In genomic region chr9:132780230-132781007, GRCh38 we compare ENCODE assay signal across 20 cellular contexts.
A peak's percentile ranks its signal among the peaks of the same experiment; 100 is the strongest.
DNase-seq lines count a peak whose midpoint lies in the region; ATAC-seq, FAIRE-seq and TF ChIP-seq lines count a peak whose summit lies in the region.
"Had no signal": no experiment of that assay in that cellular context is flagged by ENCODE, and none has a peak within 500 bp of the region (broad histone marks: within the 10 kb centered on the region; RNA-seq: fewer than 3 reads in every experiment).

No MANE protein-coding gene starts in this region.

- H3K27ac ChIP-seq in tibial nerve, result no peak overlapping the region
- no peak overlapping the region for H3K27ac ChIP-seq in H9 (ENCODE audit: insufficient read length, low read depth, low read length)
- H3K27ac ChIP-seq: psoas muscle had no signal

- TF ChIP-seq EP300 in tibial nerve (IDR thresholded peaks at IDR 0.05), result no peak

- H3K9me3 Mint-ChIP-seq in activated naive CD8-positive, alpha-beta T cell (ENCODE audit: low read depth), result no peaks in the 10 kb centered on the region
- H3K9me3 Mint-ChIP-seq in nephron progenitor cell (no peaks in the 10 kb centered on the region), H9 (no peaks in the 10 kb centered on the region)
- H3K9me3 Mint-ChIP-seq: CD8-positive, alpha-beta memory T cell had no signal

- H4K91ac ChIP-seq in H9 (ENCODE audit: insufficient read length, low read depth, low read length), result no peak overlapping the region

- H2AK5ac ChIP-seq in H9 (ENCODE audit: insufficient read length, low read length), result no peak overlapping the region

- H3K56ac ChIP-seq in H9 (ENCODE audit: insufficient read length, low read depth, low read length), result no peak overlapping the region

- no peak overlapping the region for H3K4me2 ChIP-seq in H9 (ENCODE audit: insufficient read depth, insufficient read length, low read length)

- H3K27me3 Mint-ChIP-seq in activated naive CD8-positive, alpha-beta T cell, result peaks cover 15% of the 10 kb centered on the region
- peaks cover 15% of the 10 kb centered on the region for H3K27me3 Mint-ChIP-seq in nephron progenitor cell (ENCODE audit: low read depth, poor library complexity)
- H3K27me3 Mint-ChIP-seq in H9 (ENCODE audit: low read depth), result peaks cover 50% of the 10 kb centered on the region

- H3K4me3 ChIP-seq in tibial nerve, result no peak overlapping the region
- H3K4me3 ChIP-seq: psoas muscle had no signal

- TF ChIP-seq CTCF in nephron progenitor cell (IDR thresholded peaks at IDR 0.05) (no peak), tibial nerve (IDR thresholded peaks at IDR 0.05) (no peak), H9 (conservative IDR thresholded peaks at IDR 0.05) (no peak)

- H3K9me3 ChIP-seq in tibial nerve, result no peaks in the 10 kb centered on the region
- no peaks in the 10 kb centered on the region for H3K9me3 ChIP-seq in H9 (ENCODE audit: control insufficient read depth, low read depth, low read length)
- H3K9me3 ChIP-seq: psoas muscle had no signal

- no peak overlapping the region for H3K9ac ChIP-seq in H9 (ENCODE audit: extremely low read depth, insufficient read length, low read length)

- FAIRE-seq in GM12892 (lab: Jason Lieb, UNC), result peak; percentile 73
- FAIRE-seq: small intestine, TTC549 had no signal

- no peaks in the 10 kb centered on the region for H3K36me3 Mint-ChIP-seq in activated naive CD8-positive, alpha-beta T cell
- H3K36me3 Mint-ChIP-seq in nephron progenitor cell (ENCODE audit: low read depth), result peaks cover 4% of the 10 kb centered on the region
- H3K36me3 Mint-ChIP-seq in H9 (ENCODE audit: insufficient read depth in 1 of 3, low read depth in 3 of 3), result no peaks in the 10 kb centered on the region; a peak in 1 of 7 replicates

- H2AFZ ChIP-seq in H9 (ENCODE audit: low read length), result no peak overlapping the region

- no peak overlapping the region for H3K4ac ChIP-seq in H9 (ENCODE audit: low read depth, low read length)

- no peak overlapping the region for H4K8ac ChIP-seq in H9 (replicated peaks; ENCODE audit: insufficient read length, low read depth, low read length)

- H2BK15ac ChIP-seq in H9 (ENCODE audit: low read depth, low read length), result no peak overlapping the region

- no peak for TF ChIP-seq POLR2A in GM12892 (IDR thresholded peaks at IDR 0.05; ENCODE audit: low read depth, low read length)
- TF ChIP-seq POLR2A in tibial nerve (IDR thresholded peaks at IDR 0.05), result no peak

- H3K27me3 ChIP-seq in tibial nerve, result no peaks in the 10 kb centered on the region
- no peaks in the 10 kb centered on the region for H3K27me3 ChIP-seq in H9 (ENCODE audit: insufficient read depth, low read length)

- no peaks in the 10 kb centered on the region for H3K36me3 ChIP-seq in tibial nerve

- peaks cover 0 to 15% (median 0%) of the 10 kb centered on the region in 4 donors for H3K4me1 ChIP-seq in tibial nerve
- no peaks in the 10 kb centered on the region for H3K4me1 ChIP-seq in H9 (ENCODE audit: insufficient read depth, low read length)
- H3K4me1 ChIP-seq: psoas muscle had no signal

- no peak overlapping the region for H2BK120ac ChIP-seq in H9 (ENCODE audit: low read depth, low read length, poor library complexity, severe bottlenecking)

- no peak overlapping the region for H2BK5ac ChIP-seq in H9 (ENCODE audit: insufficient read length, low read length)

- no peak overlapping the region for H4K5ac ChIP-seq in H9 (ENCODE audit: insufficient read length, low read depth, low read length)

- no peaks in the 10 kb centered on the region for H3K23me2 ChIP-seq in H9 (ENCODE audit: insufficient read length, low read depth, low read length, poor library complexity, severe bottlenecking)

- ATAC-seq in HG02763 (IDR thresholded peaks at IDR 0.05; ENCODE audit: unreplicated experiment), result no peak
- ATAC-seq: psoas muscle had no signal

- H2BK20ac ChIP-seq in H9 (ENCODE audit: low read depth, low read length, poor library complexity, severe bottlenecking), result no peak overlapping the region

- H3K4me1 Mint-ChIP-seq in activated naive CD8-positive, alpha-beta T cell (ENCODE audit: low read depth), result peaks cover 9% of the 10 kb centered on the region
- H3K4me1 Mint-ChIP-seq in nephron progenitor cell, result peaks cover 56% of the 10 kb centered on the region
- H3K4me1 Mint-ChIP-seq in H9, result peaks cover 5 to 14% of the 10 kb centered on the region in 2 experiments
- H3K4me1 Mint-ChIP-seq: CD8-positive, alpha-beta memory T cell had no signal

- H3K4me3 Mint-ChIP-seq in activated naive CD8-positive, alpha-beta T cell, result peak overlapping the region; percentile 22
- H3K4me3 Mint-ChIP-seq in nephron progenitor cell (peak overlapping the region; percentile 26), H9 (no peak overlapping the region)
- H3K4me3 Mint-ChIP-seq: CD8-positive, alpha-beta memory T cell; nephron had no signal

- H3K79me1 ChIP-seq in H9 (ENCODE audit: insufficient read depth, low read depth, low read length, poor library complexity, severe bottlenecking), result no peaks in the 10 kb centered on the region

- DNase-seq in A172 (ENCODE audit: low spot score) (peak; percentile 21), GM12892 (ENCODE audit: insufficient read length) (no peak), nephron progenitor cell (no peak), tibial nerve (ENCODE audit: low spot score in 2 of 2) (no peak), H9 (no peak)
- no peak for DNase-seq in activated effector memory CD4-positive, alpha-beta T cell treated with Interleukin-2 at 50 U/mL for 16 hours
- DNase-seq: activated CD4-positive, alpha-beta T cell treated with anti-CD3 and anti-CD28 coated beads for 4 hours; amygdala; CD8-positive, alpha-beta memory T cell; DMS53; mesenchymal stem cell; NCI-H1092; NCI-H2081 treated with DMSO at 0.1 percent for 48 hours; psoas muscle; small intestine; stimulated activated CD4-positive, alpha-beta T cell treated with anti-CD3 and anti-CD28 coated beads, Interleukin-4, amount 100 ng/mL, for 1 hour had no signal

- no peak overlapping the region for H3K18ac ChIP-seq in H9 (ENCODE audit: insufficient read length, low read depth, low read length)

- no peak overlapping the region for H3K27ac Mint-ChIP-seq in activated naive CD8-positive, alpha-beta T cell
- H3K27ac Mint-ChIP-seq in nephron progenitor cell, result no peak overlapping the region
- no peak overlapping the region for H3K27ac Mint-ChIP-seq in H9
- H3K27ac Mint-ChIP-seq: CD8-positive, alpha-beta memory T cell had no signal

- H3K79me2 ChIP-seq in H9 (ENCODE audit: insufficient read depth, low read length), result no peaks in the 10 kb centered on the region

- H3K23ac ChIP-seq in H9 (ENCODE audit: insufficient read length, low read depth, low read length), result no peak overlapping the region

- H3K14ac ChIP-seq in H9 (ENCODE audit: insufficient read depth, low read length), result no peak overlapping the region

- 45 to 54% methylated on average over 8 of the region's 8 CpGs for WGBS in tibial nerve, 2 donors
- WGBS in H9 (ENCODE audit: extremely low coverage, insufficient read length, low lambda C conversion rate), result no CpG with 5 or more reads among the region's 8 CpGs

- no peaks in the 10 kb centered on the region for H4K20me1 ChIP-seq in H9 (ENCODE audit: control insufficient read depth, insufficient read depth, insufficient read length)

- no peak overlapping the region for H2BK12ac ChIP-seq in H9 (ENCODE audit: insufficient read length, low read depth, low read length)

- no peak overlapping the region for H3T11ph ChIP-seq in H9 (ENCODE audit: low read length)

Comparison
In these comparisons a context has a peak if more than half of its experiments do, and no peak if none do; other contexts are left out.
1. H3K4me3 Mint-ChIP-seq: peak in activated naive CD8-positive, alpha-beta T cell (single experiment) and nephron progenitor cell (single experiment); none in H9 (0 of 2).